11 cellular contexts compared by ENCODE assay signal in the genomic region with DNA sequence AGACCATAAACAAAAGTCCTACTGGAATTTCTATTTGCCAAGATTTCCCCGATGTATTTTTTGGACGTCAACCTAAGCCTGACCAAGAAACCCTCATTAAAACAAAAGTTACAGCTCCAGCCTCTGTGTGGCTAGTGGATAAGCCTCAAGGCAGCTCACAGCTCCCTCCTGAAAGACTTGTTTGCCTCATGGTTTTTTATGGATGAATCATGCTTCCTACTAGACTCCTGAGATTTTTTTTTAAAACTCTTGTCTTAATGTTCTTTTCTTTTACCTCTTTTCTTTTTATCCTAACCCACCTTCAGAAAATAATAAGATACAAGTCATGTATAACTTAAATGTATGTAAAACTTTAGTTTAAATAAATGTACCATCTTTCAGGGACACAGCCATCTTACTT. TPM values are rescaled to one million over a fixed set of nuclear protein-coding genes. Genes with fewer than 3 reads are reported as not detected.
DNase-seq lines count a peak whose midpoint lies in the region; ATAC-seq, FAIRE-seq and TF ChIP-seq lines count a peak whose summit lies in the region.
"Had no signal": no experiment of that assay in that cellular context is flagged by ENCODE, and none has a peak within 500 bp of the region (broad histone marks: within the 10 kb centered on the region; RNA-seq: fewer than 3 reads in every experiment).

No MANE protein-coding gene starts in this region.

- TF ChIP-seq CTCF in A673 (conservative IDR thresholded peaks at IDR 0.05; ENCODE audit: low read depth, low read length) (no peak), keratinocyte (optimal IDR thresholded peaks at IDR 0.05 in 1 of 3, IDR thresholded peaks at IDR 0.05 in 1 of 3, conservative IDR thresholded peaks at IDR 0.05 in 1 of 3; ENCODE audit: extremely low read depth in 1 of 3, insufficient read depth in 2 of 3, low read length in 3 of 3) (no peak)

- peak; percentile 11 for DNase-seq in A673 (ENCODE audit: low spot score)
- peak; percentile 56 for DNase-seq in HT-29 (ENCODE audit: low spot score)
- DNase-seq in T47D (ENCODE audit: low read depth in 1 of 2, low spot score in 1 of 2), result peak; percentile 35 to 79
- DNase-seq in keratinocyte (ENCODE audit: low read depth, low spot score), result no peak
- no peak for DNase-seq in HuH-7 (ENCODE audit: low spot score)
- DNase-seq in left lobe of liver (ENCODE audit: low spot score), result no peak
- no peak for DNase-seq in NCI-H345 (lab: John Stamatoyannopoulos, UW)
- no peak for DNase-seq in NCI-H1436 treated with DMSO at 0.1 percent for 48 hours (lab: John Stamatoyannopoulos, UW)
- DNase-seq: effector CD4-positive, alpha-beta T cell; NCI-H1694 had no signal

- peak overlapping the region; percentile 67 for H3K4me2 ChIP-seq in keratinocyte (ENCODE audit: control insufficient read depth, extremely low read depth, insufficient read depth, low read depth, low read length)

- in situ Hi-C loops in T47D (cut with HindIII; ENCODE audit: low pct_unique_long_range_greater_than_20kb, low sequenced_read_pairs), result no loop called here

- dilution Hi-C loops in keratinocyte (cut with MboI; ENCODE audit: extremely low pct_ligation_motif_present, low sequenced_read_pairs), result no loop called here

- H3K4me3 ChIP-seq in A673 (ENCODE audit: low read depth, low read length, poor library complexity, severe bottlenecking) (no peak overlapping the region), keratinocyte (ENCODE audit: control insufficient read depth in 2 of 3, extremely low read depth in 1 of 3, insufficient read depth in 2 of 3, low read depth in 1 of 3, low read length in 3 of 3) (no peak overlapping the region)

- FAIRE-seq in keratinocyte (lab: Jason Lieb, UNC), result peak; percentile 82

- H3K4me1 ChIP-seq in A673 (ENCODE audit: insufficient read depth, low read length, poor library complexity, severe bottlenecking) (no peaks in the 10 kb centered on the region), keratinocyte (ENCODE audit: control insufficient read depth, extremely low read depth, insufficient read depth, low read length) (peaks cover 42% of the 10 kb centered on the region)

- H3K9me1 ChIP-seq in keratinocyte (ENCODE audit: control insufficient read depth, extremely low read depth, insufficient read depth, low read length), result peaks cover 2% of the 10 kb centered on the region

- no peaks in the 10 kb centered on the region for H3K36me3 ChIP-seq in A673 (ENCODE audit: insufficient read depth, low read length, poor library complexity, severe bottlenecking)
- no peaks in the 10 kb centered on the region for H3K36me3 ChIP-seq in keratinocyte (ENCODE audit: control insufficient read depth in 2 of 2, extremely low read depth in 1 of 2, insufficient read depth in 2 of 2, low read length in 2 of 2)

- H4K20me1 ChIP-seq in keratinocyte (ENCODE audit: control insufficient read depth, extremely low read depth, insufficient read depth, low read length), result no peaks in the 10 kb centered on the region

- H2AFZ ChIP-seq in keratinocyte (ENCODE audit: control insufficient read depth, low read length), result peak overlapping the region; percentile 84

- intact Hi-C loops in A673 (cut with micrococcal nuclease; ENCODE audit: unreplicated experiment), result no loop called here

- H3K27me3 ChIP-seq in A673 (replicated peaks; ENCODE audit: insufficient read depth, low read depth, low read length, poor library complexity) (no peaks in the 10 kb centered on the region), keratinocyte (ENCODE audit: control insufficient read depth, extremely low read depth, insufficient read depth, low read length) (no peaks in the 10 kb centered on the region)

- peak overlapping the region; percentile 45 for H3K9ac ChIP-seq in keratinocyte (ENCODE audit: control insufficient read depth, extremely low read depth, insufficient read depth, low read length)

- no peaks in the 10 kb centered on the region for H3K79me2 ChIP-seq in keratinocyte (ENCODE audit: control insufficient read depth, insufficient read depth, low read length)

- no peaks in the 10 kb centered on the region for H3K9me3 ChIP-seq in A673 (ENCODE audit: low read depth, low read length, poor library complexity, severe bottlenecking)
- H3K9me3 ChIP-seq in keratinocyte (ENCODE audit: control insufficient read depth, low read depth, low read length), result no peaks in the 10 kb centered on the region

- POLR2A ChIA-PET in A673 (lab: Charles Lee; ENCODE audit: low non-redundant PET), result interaction anchor here (0.6 to 0.7 kb wide), 2 partner anchors 10 to 695 kb away, joined by 3 read pairs; no protein-coding TSS in a partner anchor

- BruUV-seq in A673 (replicated peaks; lab: Mats Ljungman, UMichigan), result no TSS peak

- no peak overlapping the region for H3K27ac ChIP-seq in A673 (ENCODE audit: low read depth, low read length, poor library complexity, severe bottlenecking)
- peak overlapping the region; percentile 94 for H3K27ac ChIP-seq in keratinocyte (ENCODE audit: control insufficient read depth, insufficient read depth, low read length)

- CTCF ChIA-PET in A673 (lab: Charles Lee), result no interaction called here

- ATAC-seq in left lobe of liver, result no peak

RNA-seq across cellular contexts. Expression of a gene that starts 52.4 kb away (rescaled TPM):
- total RNA-seq in A673 (2021), result 0.35 and 0.41 TPM in 2 replicates
- total RNA-seq in HT-29 (2014; rRNA removed; shearing (Covaris generic)), result 0.05 and 0.08 TPM in 2 replicates
- not detected in 3 replicates for polyA plus RNA-seq in keratinocyte
- not detected for polyA plus RNA-seq in keratinocyte (2011; ENCODE audit: low read depth)
- polyA plus RNA-seq in keratinocyte (2011; cell fraction: cytosol; rRNA removed), result not detected in 2 replicates
- polyA plus RNA-seq in keratinocyte (2011; cell fraction: nucleus; rRNA removed), result not detected in 2 replicates
- not detected in 2 replicates for polyA plus RNA-seq in keratinocyte (2012; ENCODE audit: low replicate concordance)
- polyA minus RNA-seq in keratinocyte, result not detected in 3 replicates
- not detected for polyA minus RNA-seq in keratinocyte (2011; cell fraction: cytosol; rRNA and poly(A)+ RNA removed)
- not detected in 2 replicates for polyA minus RNA-seq in keratinocyte (2011; cell fraction: nucleus; rRNA and poly(A)+ RNA removed)
- 1.8 TPM for total RNA-seq in left lobe of liver
- total RNA-seq: activated CD4-positive, alpha-beta T cell treated with anti-CD3 and anti-CD28 coated beads for 36 hours had no signal

Comparison
In these comparisons a context has a peak if more than half of its experiments do, and no peak if none do; other contexts are left out.
1. DNase-seq: peak in A673 (single experiment), HT-29 (single experiment) and T47D (2 of 2); none in keratinocyte (single experiment), HuH-7 (single experiment), left lobe of liver (single experiment), NCI-H345 (single experiment) and NCI-H1436 treated with DMSO at 0.1 percent for 48 hours (single experiment).